In the genomic region with DNA sequence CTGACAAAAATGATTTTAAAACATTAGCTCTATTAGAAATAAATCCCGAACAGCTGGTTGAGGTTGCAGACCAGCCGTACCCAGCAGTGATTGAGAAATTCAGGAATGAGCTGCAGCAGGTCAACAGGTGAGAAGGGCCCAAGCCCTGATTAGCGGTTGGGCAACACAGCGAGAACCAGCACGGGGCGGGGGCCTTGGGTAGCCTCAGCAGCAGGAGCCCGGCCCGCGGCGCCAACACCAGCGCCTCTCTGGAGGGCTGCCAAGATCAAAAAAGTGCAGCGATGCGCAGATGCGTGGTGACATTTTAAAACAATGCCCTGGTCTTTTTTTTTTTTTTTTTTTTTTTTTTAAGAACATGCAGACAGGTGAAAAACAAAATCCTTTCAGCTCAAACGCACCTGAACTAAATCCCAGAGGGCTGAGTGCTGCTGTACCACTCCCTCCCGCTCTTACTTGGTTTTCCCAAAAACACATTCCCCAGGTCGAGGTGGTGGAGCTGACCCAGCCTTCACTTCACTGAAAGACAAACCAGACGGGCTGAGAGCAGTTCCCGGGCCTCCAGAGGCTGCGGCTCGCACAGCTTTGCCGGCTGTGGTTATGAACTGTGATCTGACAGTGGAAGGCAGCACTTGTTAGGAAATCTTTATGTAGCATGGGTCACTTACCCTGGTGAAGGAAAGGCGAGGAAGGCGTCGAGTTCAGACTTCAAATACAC, we compare ENCODE assay signal across 2 cellular contexts.
TF ChIP-seq lines count a peak whose summit lies in the region.

No MANE protein-coding gene starts in this region.

TF ChIP-seq in SK-N-SH, 30 proteins besides CTCF, POLR2A, EP300 and RAD21 (continued from another document):
- TF ChIP-seq RXRA (IDR thresholded peaks at IDR 0.05; ENCODE audit: borderline replicate concordance, low read depth) (no peak), TEAD4 (IDR thresholded peaks at IDR 0.05; ENCODE audit: borderline replicate concordance, insufficient read depth) (no peak), POLR2AphosphoS5 (IDR thresholded peaks at IDR 0.05; ENCODE audit: low read depth, low read length) (no peak), MEF2A (IDR thresholded peaks at IDR 0.05; ENCODE audit: borderline replicate concordance, low read depth) (no peak), SMC3 (IDR thresholded peaks at IDR 0.05; ENCODE audit: low read depth, low read length) (no peak), ELF1 (IDR thresholded peaks at IDR 0.05) (no peak)
- TF ChIP-seq, protein P1, sequence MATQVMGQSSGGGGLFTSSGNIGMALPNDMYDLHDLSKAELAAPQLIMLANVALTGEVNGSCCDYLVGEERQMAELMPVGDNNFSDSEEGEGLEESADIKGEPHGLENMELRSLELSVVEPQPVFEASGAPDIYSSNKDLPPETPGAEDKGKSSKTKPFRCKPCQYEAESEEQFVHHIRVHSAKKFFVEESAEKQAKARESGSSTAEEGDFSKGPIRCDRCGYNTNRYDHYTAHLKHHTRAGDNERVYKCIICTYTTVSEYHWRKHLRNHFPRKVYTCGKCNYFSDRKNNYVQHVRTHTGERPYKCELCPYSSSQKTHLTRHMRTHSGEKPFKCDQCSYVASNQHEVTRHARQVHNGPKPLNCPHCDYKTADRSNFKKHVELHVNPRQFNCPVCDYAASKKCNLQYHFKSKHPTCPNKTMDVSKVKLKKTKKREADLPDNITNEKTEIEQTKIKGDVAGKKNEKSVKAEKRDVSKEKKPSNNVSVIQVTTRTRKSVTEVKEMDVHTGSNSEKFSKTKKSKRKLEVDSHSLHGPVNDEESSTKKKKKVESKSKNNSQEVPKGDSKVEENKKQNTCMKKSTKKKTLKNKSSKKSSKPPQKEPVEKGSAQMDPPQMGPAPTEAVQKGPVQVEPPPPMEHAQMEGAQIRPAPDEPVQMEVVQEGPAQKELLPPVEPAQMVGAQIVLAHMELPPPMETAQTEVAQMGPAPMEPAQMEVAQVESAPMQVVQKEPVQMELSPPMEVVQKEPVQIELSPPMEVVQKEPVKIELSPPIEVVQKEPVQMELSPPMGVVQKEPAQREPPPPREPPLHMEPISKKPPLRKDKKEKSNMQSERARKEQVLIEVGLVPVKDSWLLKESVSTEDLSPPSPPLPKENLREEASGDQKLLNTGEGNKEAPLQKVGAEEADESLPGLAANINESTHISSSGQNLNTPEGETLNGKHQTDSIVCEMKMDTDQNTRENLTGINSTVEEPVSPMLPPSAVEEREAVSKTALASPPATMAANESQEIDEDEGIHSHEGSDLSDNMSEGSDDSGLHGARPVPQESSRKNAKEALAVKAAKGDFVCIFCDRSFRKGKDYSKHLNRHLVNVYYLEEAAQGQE (IDR thresholded peaks at IDR 0.05; ENCODE audit: low read depth, low read length), result no peak
- TF ChIP-seq, protein P2, sequence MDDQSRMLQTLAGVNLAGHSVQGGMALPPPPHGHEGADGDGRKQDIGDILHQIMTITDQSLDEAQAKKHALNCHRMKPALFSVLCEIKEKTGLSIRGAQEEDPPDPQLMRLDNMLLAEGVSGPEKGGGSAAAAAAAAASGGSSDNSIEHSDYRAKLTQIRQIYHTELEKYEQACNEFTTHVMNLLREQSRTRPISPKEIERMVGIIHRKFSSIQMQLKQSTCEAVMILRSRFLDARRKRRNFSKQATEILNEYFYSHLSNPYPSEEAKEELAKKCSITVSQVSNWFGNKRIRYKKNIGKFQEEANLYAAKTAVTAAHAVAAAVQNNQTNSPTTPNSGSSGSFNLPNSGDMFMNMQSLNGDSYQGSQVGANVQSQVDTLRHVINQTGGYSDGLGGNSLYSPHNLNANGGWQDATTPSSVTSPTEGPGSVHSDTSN (IDR thresholded peaks at IDR 0.05), result no peak

TF ChIP-seq in SK-N-SH treated with all-trans-retinoic acid at 6 μM for 48 hours, 23 proteins besides CTCF, POLR2A, EP300 and RAD21 (continued from another document):
- TF ChIP-seq, protein P3, sequence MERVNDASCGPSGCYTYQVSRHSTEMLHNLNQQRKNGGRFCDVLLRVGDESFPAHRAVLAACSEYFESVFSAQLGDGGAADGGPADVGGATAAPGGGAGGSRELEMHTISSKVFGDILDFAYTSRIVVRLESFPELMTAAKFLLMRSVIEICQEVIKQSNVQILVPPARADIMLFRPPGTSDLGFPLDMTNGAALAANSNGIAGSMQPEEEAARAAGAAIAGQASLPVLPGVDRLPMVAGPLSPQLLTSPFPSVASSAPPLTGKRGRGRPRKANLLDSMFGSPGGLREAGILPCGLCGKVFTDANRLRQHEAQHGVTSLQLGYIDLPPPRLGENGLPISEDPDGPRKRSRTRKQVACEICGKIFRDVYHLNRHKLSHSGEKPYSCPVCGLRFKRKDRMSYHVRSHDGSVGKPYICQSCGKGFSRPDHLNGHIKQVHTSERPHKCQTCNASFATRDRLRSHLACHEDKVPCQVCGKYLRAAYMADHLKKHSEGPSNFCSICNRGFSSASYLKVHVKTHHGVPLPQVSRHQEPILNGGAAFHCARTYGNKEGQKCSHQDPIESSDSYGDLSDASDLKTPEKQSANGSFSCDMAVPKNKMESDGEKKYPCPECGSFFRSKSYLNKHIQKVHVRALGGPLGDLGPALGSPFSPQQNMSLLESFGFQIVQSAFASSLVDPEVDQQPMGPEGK (CRISPR knock-in tag; IDR thresholded peaks at IDR 0.05; ENCODE audit: borderline replicate concordance), result no peak
- TF ChIP-seq PPARA (CRISPR knock-in tag; IDR thresholded peaks at IDR 0.05; ENCODE audit: borderline replicate concordance) (no peak), RARB (CRISPR knock-in tag; IDR thresholded peaks at IDR 0.05) (no peak), ZFP3 (CRISPR knock-in tag; IDR thresholded peaks at IDR 0.05) (no peak), BACH2 (CRISPR knock-in tag; IDR thresholded peaks at IDR 0.05; ENCODE audit: borderline replicate concordance) (no peak), CSDC2 (CRISPR knock-in tag; IDR thresholded peaks at IDR 0.05) (no peak), ZNF565 (CRISPR knock-in tag; conservative IDR thresholded peaks at IDR 0.05; ENCODE audit: low read depth) (no peak), TCF4 (CRISPR knock-in tag; IDR thresholded peaks at IDR 0.05; ENCODE audit: borderline replicate concordance) (no peak), SNAI2 (CRISPR knock-in tag; IDR thresholded peaks at IDR 0.05) (no peak), ZNF70 (CRISPR knock-in tag; IDR thresholded peaks at IDR 0.05) (no peak), TOX (CRISPR knock-in tag; IDR thresholded peaks at IDR 0.05; ENCODE audit: borderline replicate concordance) (no peak), ISL1 (CRISPR knock-in tag; IDR thresholded peaks at IDR 0.05) (no peak)
- TF ChIP-seq, protein P4, sequence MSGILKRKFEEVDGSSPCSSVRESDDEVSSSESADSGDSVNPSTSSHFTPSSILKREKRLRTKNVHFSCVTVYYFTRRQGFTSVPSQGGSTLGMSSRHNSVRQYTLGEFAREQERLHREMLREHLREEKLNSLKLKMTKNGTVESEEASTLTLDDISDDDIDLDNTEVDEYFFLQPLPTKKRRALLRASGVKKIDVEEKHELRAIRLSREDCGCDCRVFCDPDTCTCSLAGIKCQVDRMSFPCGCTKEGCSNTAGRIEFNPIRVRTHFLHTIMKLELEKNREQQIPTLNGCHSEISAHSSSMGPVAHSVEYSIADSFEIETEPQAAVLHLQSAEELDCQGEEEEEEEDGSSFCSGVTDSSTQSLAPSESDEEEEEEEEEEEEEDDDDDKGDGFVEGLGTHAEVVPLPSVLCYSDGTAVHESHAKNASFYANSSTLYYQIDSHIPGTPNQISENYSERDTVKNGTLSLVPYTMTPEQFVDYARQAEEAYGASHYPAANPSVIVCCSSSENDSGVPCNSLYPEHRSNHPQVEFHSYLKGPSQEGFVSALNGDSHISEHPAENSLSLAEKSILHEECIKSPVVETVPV (CRISPR knock-in tag; IDR thresholded peaks at IDR 0.05), result no peak
TF ChIP-seq in SK-N-SH treated with all-trans-retinoic acid at 6 μM for 48 hours: peak in this region for 0.
